In genomic region chr5:73192375-73192774, GRCh38 we compare ENCODE assay signal across 38 cellular contexts. TPM values are rescaled to one million over a fixed set of nuclear protein-coding genes. Genes with fewer than 3 reads are reported as not detected.
"Had no signal": no experiment of that assay in that cellular context is flagged by ENCODE, and none has a peak within 500 bp of the region (broad histone marks: within the 10 kb centered on the region; RNA-seq: fewer than 3 reads in every experiment).

No MANE protein-coding gene starts in this region.

- H3K27ac ChIP-seq: KMS-11 had no signal

- DNase-seq: Karpas-422, Kasumi-1, KG1, MG63, MM.1S, MV-4-11, NCI-H1048, NCI-H1092, NCI-H1092 treated with DMSO at 0.1 percent for 48 hours, NCI-H1105, NCI-H1105 treated with DMSO at 0.1 percent for 48 hours, NCI-H1417, NCI-H1417 treated with DMSO at 0.1 percent for 48 hours, NCI-H1436, NCI-H1436 treated with DMSO at 0.1 percent for 48 hours, NCI-H146, NCI-H1694, NCI-H1694 treated with DMSO at 0.1 percent for 48 hours, NCI-H187, NCI-H187 treated with DMSO at 0.1 percent for 48 hours, NCI-H1930, NCI-H2029, NCI-H2029 treated with DMSO at 0.1 percent for 48 hours, NCI-H2081, NCI-H2081 treated with DMSO at 0.1 percent for 48 hours, NCI-H2107, NCI-H2171, NCI-H2171 treated with DMSO at 0.1 percent for 48 hours, NCI-H2227 treated with DMSO at 0.1 percent for 48 hours, NCI-H226, NCI-H345, NCI-H446, NCI-H446 treated with DMSO at 0.1 percent for 48 hours had no signal

- H3K36me3 ChIP-seq: MG63 had no signal

- H3K27me3 ChIP-seq: MG63 had no signal

- H3K4me3 ChIP-seq: MG63 had no signal

- H3K9me3 ChIP-seq: MG63 had no signal

RNA-seq across cellular contexts. Expression of gene TMEM174, which starts 19.4 kb away (rescaled TPM):
- total RNA-seq: LHCN-M2, M059J, MCF 10A, NCI-H460 had no signal
